ENCODE assay signal across 2 cellular contexts in genomic region chr5:111681414-111681790, GRCh38.
TF ChIP-seq lines count a peak whose summit lies in the region.

No MANE protein-coding gene starts in this region.

TF ChIP-seq in SK-N-SH, 30 proteins besides CTCF, POLR2A, EP300 and RAD21 (continued from another document):
- no peak for TF ChIP-seq RFX5 (IDR thresholded peaks at IDR 0.05; ENCODE audit: low read length)
- no peak for TF ChIP-seq TEAD4 (IDR thresholded peaks at IDR 0.05; ENCODE audit: borderline replicate concordance, insufficient read depth)
- no peak for TF ChIP-seq NFIC (IDR thresholded peaks at IDR 0.05; ENCODE audit: borderline replicate concordance)
- TF ChIP-seq YY1 (IDR thresholded peaks at IDR 0.05; ENCODE audit: low read depth) = no peak
- no peak for TF ChIP-seq REST (IDR thresholded peaks at IDR 0.05; ENCODE audit: low read depth, low read length)
TF ChIP-seq in SK-N-SH: peak in this region for 0.

TF ChIP-seq in SK-N-SH treated with all-trans-retinoic acid at 6 μM for 48 hours, 23 proteins besides CTCF, POLR2A, EP300 and RAD21 (continued from another document):
- no peak for TF ChIP-seq ESRRG (CRISPR knock-in tag; IDR thresholded peaks at IDR 0.05)
- no peak for TF ChIP-seq ZFP30 (CRISPR knock-in tag; IDR thresholded peaks at IDR 0.05)
- no peak for TF ChIP-seq ZC3H10 (CRISPR knock-in tag; IDR thresholded peaks at IDR 0.05)
- no peak for TF ChIP-seq ZFP3 (CRISPR knock-in tag; IDR thresholded peaks at IDR 0.05)
- no peak for TF ChIP-seq ZNF565 (CRISPR knock-in tag; conservative IDR thresholded peaks at IDR 0.05; ENCODE audit: low read depth)
- no peak for TF ChIP-seq BACH2 (CRISPR knock-in tag; IDR thresholded peaks at IDR 0.05; ENCODE audit: borderline replicate concordance)
- TF ChIP-seq PPARA (CRISPR knock-in tag; IDR thresholded peaks at IDR 0.05; ENCODE audit: borderline replicate concordance) = no peak
TF ChIP-seq in SK-N-SH treated with all-trans-retinoic acid at 6 μM for 48 hours: peak in this region for 0.
